17 cellular contexts compared by ENCODE assay signal in the genomic region with DNA sequence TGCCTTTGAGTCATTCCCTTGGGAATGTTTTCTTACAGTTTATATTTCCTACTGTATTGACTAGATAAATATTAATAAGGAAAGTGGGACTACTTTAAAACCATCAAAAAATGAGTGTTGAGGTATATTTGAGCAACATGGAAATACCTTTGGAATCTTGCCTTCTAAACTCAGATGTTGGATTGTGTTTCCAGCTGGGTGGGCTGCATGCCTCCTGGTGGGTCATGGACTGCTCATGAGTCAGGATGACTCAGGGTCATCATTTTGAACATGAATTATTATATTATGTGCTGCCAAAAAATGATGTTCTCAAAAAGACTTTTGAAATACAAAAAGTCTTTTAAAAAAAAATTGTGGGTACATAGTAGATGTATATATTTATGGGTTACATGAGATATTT. TPM values are rescaled to one million over a fixed set of nuclear protein-coding genes. Genes with fewer than 3 reads are reported as not detected.
A peak's percentile ranks its signal among the peaks of the same experiment; 100 is the strongest.
DNase-seq lines count a peak whose midpoint lies in the region; ATAC-seq, FAIRE-seq and TF ChIP-seq lines count a peak whose summit lies in the region.
"Had no signal": no experiment of that assay in that cellular context is flagged by ENCODE, and none has a peak within 500 bp of the region (broad histone marks: within the 10 kb centered on the region; RNA-seq: fewer than 3 reads in every experiment).

No MANE protein-coding gene starts in this region.

- H3K9me1 ChIP-seq in keratinocyte (ENCODE audit: control insufficient read depth, extremely low read depth, insufficient read depth, low read length), result no peaks in the 10 kb centered on the region

- H3F3A ChIP-seq in PC-3 (ENCODE audit: low read length, unreplicated experiment), result peaks cover 4% of the 10 kb centered on the region

- H3K4me3 ChIP-seq in PC-3 (ENCODE audit: low read length) (peak overlapping the region; percentile 8; the same call in 1 of the 2 replicates), keratinocyte (ENCODE audit: control insufficient read depth in 2 of 3, extremely low read depth in 1 of 3, insufficient read depth in 2 of 3, low read depth in 1 of 3, low read length in 3 of 3) (no peak overlapping the region)

- TF ChIP-seq CTCF in PC-3 (conservative IDR thresholded peaks at IDR 0.05; ENCODE audit: low read depth, low read length) (no peak), keratinocyte (optimal IDR thresholded peaks at IDR 0.05 in 1 of 3, IDR thresholded peaks at IDR 0.05 in 1 of 3, conservative IDR thresholded peaks at IDR 0.05 in 1 of 3; ENCODE audit: extremely low read depth in 1 of 3, insufficient read depth in 2 of 3, low read length in 3 of 3) (no peak), GM13976 (IDR thresholded peaks at IDR 0.05; ENCODE audit: borderline replicate concordance, control extremely low read depth, extremely low read depth, insufficient read depth, missing control alignments) (no peak)

- no TSS peak for BruUV-seq in PC-3 (replicated peaks; lab: Mats Ljungman, UMichigan)

- POLR2A ChIA-PET in PC-3 (lab: Charles Lee; ENCODE audit: unreplicated experiment), result no interaction called here

- H3K79me2 ChIP-seq in PC-3 (ENCODE audit: low read length) (no peaks in the 10 kb centered on the region), keratinocyte (ENCODE audit: control insufficient read depth, insufficient read depth, low read length) (peaks cover 8% of the 10 kb centered on the region)

- H3K4me2 ChIP-seq in PC-3 (ENCODE audit: low read length), result peak overlapping the region; percentile 49
- peak overlapping the region; percentile 28 for H3K4me2 ChIP-seq in keratinocyte (ENCODE audit: control insufficient read depth, extremely low read depth, insufficient read depth, low read depth, low read length)

- peak overlapping the region; percentile 77 for H3K27ac ChIP-seq in PC-3 (ENCODE audit: low read length)
- no peak overlapping the region for H3K27ac ChIP-seq in keratinocyte (ENCODE audit: control insufficient read depth, insufficient read depth, low read length)

- H3K9me3 ChIP-seq in PC-3 (ENCODE audit: low read length) (no peaks in the 10 kb centered on the region), keratinocyte (ENCODE audit: control insufficient read depth, low read depth, low read length) (no peaks in the 10 kb centered on the region)

- H3K9ac ChIP-seq in PC-3 (ENCODE audit: low read length), result no peak overlapping the region
- H3K9ac ChIP-seq in keratinocyte (ENCODE audit: control insufficient read depth, extremely low read depth, insufficient read depth, low read length), result no peak overlapping the region

- in situ Hi-C loops in GM13976 (cut with MboI; ENCODE audit: low sequenced_read_pairs, unreplicated experiment), result no loop called here

- intact Hi-C loops in PC-3 (cut with micrococcal nuclease), result loop anchor here (2.0 kb wide), 1 partner anchor 37 kb away; no protein-coding TSS in a partner anchor

- no peaks in the 10 kb centered on the region for H3K27me3 ChIP-seq in PC-3 (ENCODE audit: low read length)
- no peaks in the 10 kb centered on the region for H3K27me3 ChIP-seq in keratinocyte (ENCODE audit: control insufficient read depth, extremely low read depth, insufficient read depth, low read length)

- ATAC-seq in PC-3 (peak; percentile 60), HG03135 (IDR thresholded peaks at IDR 0.05; ENCODE audit: unreplicated experiment) (no peak), GM21786 (IDR thresholded peaks at IDR 0.05; ENCODE audit: unreplicated experiment) (no peak)
- ATAC-seq: activated CD4-positive, CD25-positive, alpha-beta regulatory T cell treated with anti-CD3 and anti-CD28 coated beads, Interleukin-2, amount 50 U/mL, for 24 hours; effector memory CD8-positive, alpha-beta T cell; stimulated activated memory B cell treated with anti-CD40 and anti-IgM and Interleukin-4, amounts not matched to agents 10 μg/mL and 1 μg/mL and 100 μg/mL, for 72 hours; T-helper 17 cell had no signal

- no peaks in the 10 kb centered on the region for H3K9me2 ChIP-seq in PC-3 (replicated peaks; ENCODE audit: low read length)

- H3K36me3 ChIP-seq in PC-3 (ENCODE audit: low read depth, low read length) (no peaks in the 10 kb centered on the region), keratinocyte (ENCODE audit: control insufficient read depth in 2 of 2, extremely low read depth in 1 of 2, insufficient read depth in 2 of 2, low read length in 2 of 2) (no peaks in the 10 kb centered on the region)

- H2AFZ ChIP-seq in PC-3 (ENCODE audit: low read length), result no peak overlapping the region
- no peak overlapping the region for H2AFZ ChIP-seq in keratinocyte (ENCODE audit: control insufficient read depth, low read length)

- H4K20me1 ChIP-seq in PC-3 (ENCODE audit: low read length), result no peaks in the 10 kb centered on the region
- H4K20me1 ChIP-seq in keratinocyte (ENCODE audit: control insufficient read depth, extremely low read depth, insufficient read depth, low read length), result no peaks in the 10 kb centered on the region

- CTCF ChIA-PET in PC-3 (lab: Charles Lee), result no interaction called here

- dilution Hi-C loops in keratinocyte (cut with MboI; ENCODE audit: extremely low pct_ligation_motif_present, low sequenced_read_pairs), result no loop called here

- H3K4me1 ChIP-seq in PC-3 (ENCODE audit: insufficient read depth, low read length), result peaks cover 61% of the 10 kb centered on the region
- H3K4me1 ChIP-seq in keratinocyte (ENCODE audit: control insufficient read depth, extremely low read depth, insufficient read depth, low read length), result peaks cover 53% of the 10 kb centered on the region

- peak; percentile 59 for FAIRE-seq in keratinocyte (lab: Jason Lieb, UNC)
- FAIRE-seq: H1 had no signal

- DNase-seq in EH (ENCODE audit: low read depth) (peak; percentile 61), PC-3 (peak; percentile 85), brain pericyte (ENCODE audit: low read depth, low spot score) (peak; percentile 67), keratinocyte (ENCODE audit: low read depth, low spot score) (no peak), AG08395 (ENCODE audit: low spot score) (no peak), GM13976 (ENCODE audit: low spot score) (no peak)
- DNase-seq: activated CD8-positive, alpha-beta memory T cell treated with anti-CD3 and anti-CD28 coated beads, Interleukin-2, amount 50 U/mL, for 4 hours; activated naive CD4-positive, alpha-beta T cell treated with Interleukin-2 at 50 U/mL for 16 hours; effector memory CD8-positive, alpha-beta T cell; NCI-H526; nucleus accumbens; T-helper 17 cell had no signal

RNA-seq across cellular contexts. Expression of a gene that starts 41.1 kb away (rescaled TPM):
- 2.6 and 2.8 TPM in 2 replicates for total RNA-seq in PC-3 (2014; rRNA removed)
- 4.6 to 7.7 TPM (median 7.0 TPM) in 3 replicates for polyA plus RNA-seq in keratinocyte
- polyA plus RNA-seq in keratinocyte (2011; ENCODE audit: low read depth), result 1.4 TPM
- 3.8 and 6.4 TPM in 2 replicates for polyA plus RNA-seq in keratinocyte (2011; cell fraction: cytosol; rRNA removed)
- 11.2 and 11.8 TPM in 2 replicates for polyA plus RNA-seq in keratinocyte (2011; cell fraction: nucleus; rRNA removed)
- 3.7 and 5.2 TPM in 2 replicates for polyA plus RNA-seq in keratinocyte (2012; ENCODE audit: low replicate concordance)
- polyA minus RNA-seq in keratinocyte, result 4.9 to 9.7 TPM (median 8.8 TPM) in 3 replicates
- 3.5 TPM for polyA minus RNA-seq in keratinocyte (2011; cell fraction: cytosol; rRNA and poly(A)+ RNA removed)
- 9.9 and 14.8 TPM in 2 replicates for polyA minus RNA-seq in keratinocyte (2011; cell fraction: nucleus; rRNA and poly(A)+ RNA removed)

RNA-seq across cellular contexts. Expression of a gene that starts 46.9 kb away (rescaled TPM):
- 6.2 and 8.5 TPM in 2 replicates for total RNA-seq in PC-3 (2014; rRNA removed)
- 26.4 to 34.6 TPM (median 31.2 TPM) in 3 replicates for polyA plus RNA-seq in keratinocyte
- 53.6 TPM for polyA plus RNA-seq in keratinocyte (2011; ENCODE audit: low read depth)
- 42.9 and 50.0 TPM in 2 replicates for polyA plus RNA-seq in keratinocyte (2011; cell fraction: cytosol; rRNA removed)
- 27.8 and 33.4 TPM in 2 replicates for polyA plus RNA-seq in keratinocyte (2011; cell fraction: nucleus; rRNA removed)
- polyA plus RNA-seq in keratinocyte (2012; ENCODE audit: low replicate concordance), result 22.4 and 27.3 TPM in 2 replicates
- 6.6 to 27.2 TPM (median 24.0 TPM) in 3 replicates for polyA minus RNA-seq in keratinocyte
- 77.3 TPM for polyA minus RNA-seq in keratinocyte (2011; cell fraction: cytosol; rRNA and poly(A)+ RNA removed)
- polyA minus RNA-seq in keratinocyte (2011; cell fraction: nucleus; rRNA and poly(A)+ RNA removed), result 18.4 and 30.9 TPM in 2 replicates

Comparison
In these comparisons a context has a peak if more than half of its experiments do, and no peak if none do; other contexts are left out.
1. DNase-seq: peak in EH (single experiment), PC-3 (single experiment) and brain pericyte (single experiment); none in keratinocyte (single experiment), AG08395 (single experiment) and GM13976 (single experiment).